1 cellular context compared by ENCODE assay signal in genomic region chr7:388023-388355, GRCh38.
TF ChIP-seq lines count a peak whose summit lies in the region.

No MANE protein-coding gene starts in this region.

TF ChIP-seq in WTC11, 78 proteins besides CTCF, POLR2A, EP300 and RAD21 (continued from another document):
- TF ChIP-seq E2F5 (CRISPR knock-in tag; IDR thresholded peaks at IDR 0.05) (no peak), ELF4 (CRISPR knock-in tag; IDR thresholded peaks at IDR 0.05; ENCODE audit: low read depth) (no peak), TEAD1 (CRISPR knock-in tag; IDR thresholded peaks at IDR 0.05) (no peak), USF1 (CRISPR knock-in tag; IDR thresholded peaks at IDR 0.05) (no peak), ZNF263 (CRISPR knock-in tag; IDR thresholded peaks at IDR 0.05; ENCODE audit: low read depth) (no peak)
